Comparison of ENCODE assay signal across 28 cellular contexts in genomic region chr15:87211547-87211946, GRCh38.
"Had no signal": no experiment of that assay in that cellular context is flagged by ENCODE, and none has a peak within 500 bp of the region (broad histone marks: within the 10 kb centered on the region; RNA-seq: fewer than 3 reads in every experiment).

No MANE protein-coding gene starts in this region.

- DNase-seq: hippocampal formation; kidney; left colon; left lung; lower lobe of right lung; mesendoderm; naive B cell; natural killer cell; nephron progenitor cell; occipital lobe; ovary; right lobe of liver; stimulated activated CD4-positive, alpha-beta T cell treated with anti-CD3 and anti-CD28 coated beads, Interleukin-12 subunit alpha, Interleukin-12 subunit beta, amount 100 ng/mL, for 4 hours; stimulated activated CD4-positive, alpha-beta T cell treated with anti-CD3 and anti-CD28 coated beads, Interleukin-15, amount 100 ng/mL, for 24 hours; stimulated activated CD4-positive, alpha-beta T cell treated with anti-CD3 and anti-CD28 coated beads, Interleukin-2, amount 100 ng/mL, for 24 hours; stimulated activated CD4-positive, alpha-beta T cell treated with anti-CD3 and anti-CD28 coated beads, Interleukin-4, amount 100 ng/mL, for 1 hour; stimulated activated naive B cell treated with anti-CD40 and anti-IgM and Interleukin-4, amounts not matched to agents 10 μg/mL and 1 μg/mL and 100 μg/mL, for 72 hours; stimulated activated naive CD8-positive, alpha-beta T cell treated with anti-CD3 and anti-CD28 coated beads, Interleukin-15, Interleukin-2, amounts not matched to agents 100 U/mL and 50 U/mL, for 24 hours; stomach; testis; thyroid gland; uterus had no signal

- H3K9me3 ChIP-seq: left lung, lower lobe of right lung, neutrophil, ovary, right atrium auricular region, right lobe of liver, stomach, testis, thyroid gland, uterus had no signal

- FAIRE-seq: kidney had no signal

- H3K4me2 ChIP-seq: neural progenitor cell had no signal

- H3K4me3 ChIP-seq: left lung, lower lobe of right lung, neural progenitor cell, ovary, right atrium auricular region, right lobe of liver, stomach, testis, thyroid gland, uterus had no signal

- H3K4me1 Mint-ChIP-seq: naive B cell; natural killer cell; stimulated activated naive B cell treated with anti-CD40 and anti-IgM and Interleukin-4, amounts not matched to agents 10 μg/mL and 1 μg/mL and 100 μg/mL, for 72 hours had no signal

- H3K9ac ChIP-seq: neural progenitor cell had no signal

- H3K4me1 ChIP-seq: left lung, lower lobe of right lung, right atrium auricular region, right lobe of liver, stomach, testis, thyroid gland, uterus had no signal

- H3K27me3 Mint-ChIP-seq: naive B cell; stimulated activated naive B cell treated with anti-CD40 and anti-IgM and Interleukin-4, amounts not matched to agents 10 μg/mL and 1 μg/mL and 100 μg/mL, for 72 hours had no signal

- H3K27me3 ChIP-seq: left lung, neural progenitor cell, neutrophil, ovary, right atrium auricular region, right lobe of liver, stomach, testis, thyroid gland, uterus had no signal

- H2AFZ ChIP-seq: neural progenitor cell had no signal

- H3K27ac Mint-ChIP-seq: mesothelial cell of epicardium; naive B cell; natural killer cell; nephron progenitor cell; neural progenitor cell; progenitor cell of endocrine pancreas; stimulated activated naive B cell treated with anti-CD40 and anti-IgM and Interleukin-4, amounts not matched to agents 10 μg/mL and 1 μg/mL and 100 μg/mL, for 72 hours; type B pancreatic cell had no signal

- H3K36me3 ChIP-seq: left lung, lower lobe of right lung, neural progenitor cell, neutrophil, ovary, right atrium auricular region, right lobe of liver, stomach, thyroid gland, uterus had no signal

- H3K27ac ChIP-seq: left lung, lower lobe of right lung, neural progenitor cell, neutrophil, ovary, right atrium auricular region, right lobe of liver, stomach, testis, thyroid gland, uterus had no signal

- H3K36me3 Mint-ChIP-seq: mesothelial cell of epicardium; naive B cell; natural killer cell; neural progenitor cell; stimulated activated naive B cell treated with anti-CD40 and anti-IgM and Interleukin-4, amounts not matched to agents 10 μg/mL and 1 μg/mL and 100 μg/mL, for 72 hours; type B pancreatic cell had no signal

- H3K4me3 Mint-ChIP-seq: mesothelial cell of epicardium; naive B cell; natural killer cell; nephron progenitor cell; neural progenitor cell; stimulated activated naive B cell treated with anti-CD40 and anti-IgM and Interleukin-4, amounts not matched to agents 10 μg/mL and 1 μg/mL and 100 μg/mL, for 72 hours; type B pancreatic cell had no signal
